14 cellular contexts compared by ENCODE assay signal in genomic region chr4:107853444-107854325, GRCh38. TPM values are rescaled to one million over a fixed set of nuclear protein-coding genes. Genes with fewer than 3 reads are reported as not detected.
DNase-seq lines count a peak whose midpoint lies in the region; ATAC-seq and TF ChIP-seq lines count a peak whose summit lies in the region.
"Had no signal": no experiment of that assay in that cellular context is flagged by ENCODE, and none has a peak within 500 bp of the region (broad histone marks: within the 10 kb centered on the region; RNA-seq: fewer than 3 reads in every experiment).

No MANE protein-coding gene starts in this region.

- H3K27ac ChIP-seq in left lung (peak overlapping the region in 1 of 2 donors; percentile 14), upper lobe of right lung (no peak overlapping the region), tibial nerve (peak overlapping the region in 2 of 4 donors; percentile 38 to 39)
- H3K27ac ChIP-seq: upper lobe of left lung had no signal

- WGBS in tibial nerve, 2 donors: 63 to 64% methylated on average over 9 of the region's 9 CpGs

- H3K27me3 ChIP-seq in left lung: no peaks in the 10 kb centered on the region
- no peaks in the 10 kb centered on the region for H3K27me3 ChIP-seq in upper lobe of right lung
- H3K27me3 ChIP-seq in tibial nerve: no peaks in the 10 kb centered on the region
- H3K27me3 ChIP-seq: upper lobe of left lung had no signal

- CTCF ChIA-PET in HEK293T (lab: Yijun Ruan, JAX): interaction anchor here (0.9 to 1.0 kb wide), 2 partner anchors 12 to 17 kb away, joined by 3 to 4 read pairs; no protein-coding TSS in a partner anchor

- TF ChIP-seq CTCF in chondrocyte (IDR thresholded peaks at IDR 0.05): no peak
- TF ChIP-seq CTCF in left lung (IDR thresholded peaks at IDR 0.05): no peak
- no peak for TF ChIP-seq CTCF in upper lobe of right lung (IDR thresholded peaks at IDR 0.05)
- no peak for TF ChIP-seq CTCF in GM10266 (IDR thresholded peaks at IDR 0.05; ENCODE audit: control insufficient read depth, insufficient read depth, low read depth, missing control alignments)
- no peak for TF ChIP-seq CTCF in tibial nerve (IDR thresholded peaks at IDR 0.05)

- intact Hi-C loops in left lung (cut with DNase I): no loop called here
- intact Hi-C loops in upper lobe of right lung (cut with DNase I): no loop called here

- H3K4me3 ChIP-seq in left lung (no peak overlapping the region), upper lobe of right lung (no peak overlapping the region), tibial nerve (peak overlapping the region in 1 of 4 donors; percentile 23)
- H3K4me3 ChIP-seq: upper lobe of left lung had no signal

- H3K27me3 Mint-ChIP-seq in chondrocyte (ENCODE audit: low read depth): no peaks in the 10 kb centered on the region

- H3K27ac Mint-ChIP-seq in chondrocyte (ENCODE audit: unreplicated experiment): peak overlapping the region; percentile 19
- H3K27ac Mint-ChIP-seq: endodermal cell had no signal

- no peak overlapping the region for H3K4me3 Mint-ChIP-seq in chondrocyte (ENCODE audit: unreplicated experiment)
- H3K4me3 Mint-ChIP-seq: endodermal cell had no signal

- no peaks in the 10 kb centered on the region for H3K9me3 ChIP-seq in left lung
- H3K9me3 ChIP-seq in upper lobe of right lung: no peaks in the 10 kb centered on the region
- peaks cover 0 to 2% (median 0%) of the 10 kb centered on the region in 4 donors for H3K9me3 ChIP-seq in tibial nerve
- H3K9me3 ChIP-seq: upper lobe of left lung had no signal

- peak; percentile 43 for ATAC-seq in left lung
- peak; percentile 69 for ATAC-seq in upper lobe of right lung

- peaks cover 39% of the 10 kb centered on the region for H3K4me1 Mint-ChIP-seq in chondrocyte (ENCODE audit: low read depth)
- H3K4me1 Mint-ChIP-seq: endodermal cell had no signal

- POLR2A ChIA-PET in HEK293T (lab: Yijun Ruan, JAX): interaction anchor here (1.1 to 1.6 kb wide), 3 partner anchors 17 to 29 kb away, joined by 4 to 5 read pairs (median 5); partner anchors contain the start of gene SGMS2

- no peaks in the 10 kb centered on the region for H3K9me3 Mint-ChIP-seq in chondrocyte (ENCODE audit: low read depth)
- H3K9me3 Mint-ChIP-seq: endodermal cell had no signal

- H3K36me3 Mint-ChIP-seq in chondrocyte (ENCODE audit: low read depth): no peaks in the 10 kb centered on the region

- TF ChIP-seq EP300 in tibial nerve (IDR thresholded peaks at IDR 0.05): no peak

- H3K4me1 ChIP-seq in left lung (peaks cover 9 to 23% of the 10 kb centered on the region in 2 donors), upper lobe of right lung (peaks cover 7% of the 10 kb centered on the region), tibial nerve (peaks cover 0 to 41% (median 3%) of the 10 kb centered on the region in 4 donors)

- H3K36me3 ChIP-seq in left lung: no peaks in the 10 kb centered on the region
- no peaks in the 10 kb centered on the region for H3K36me3 ChIP-seq in upper lobe of right lung
- peaks cover 0 to 6% (median 0%) of the 10 kb centered on the region in 3 donors for H3K36me3 ChIP-seq in tibial nerve

- DNase-seq in NOMO-1 (lab: John Stamatoyannopoulos, UW; ENCODE audit: unreplicated experiment in 2 of 2): peak; percentile 19 to 52
- no peak for DNase-seq in NOMO-1 treated with dmso at 0.1 percent for 144 hours (lab: John Stamatoyannopoulos, UW; ENCODE audit: unreplicated experiment)
- no peak for DNase-seq in chondrocyte (ENCODE audit: low spot score)
- DNase-seq in left lung: no peak
- DNase-seq in upper lobe of right lung: no peak
- no peak for DNase-seq in HEK293T (ENCODE audit: extremely low spot score)
- DNase-seq in GM10266 (ENCODE audit: extremely low spot score): no peak
- DNase-seq in tibial nerve (ENCODE audit: low spot score in 2 of 2): no peak
- DNase-seq: 8988T; endodermal cell; NCI-H524; stimulated activated CD4-positive, alpha-beta T cell treated with anti-CD3 and anti-CD28 coated beads, Interleukin-4, amount 100 ng/mL, for 4 hours; T1000; upper lobe of left lung had no signal

- no peak for TF ChIP-seq POLR2A in tibial nerve (IDR thresholded peaks at IDR 0.05)

TF ChIP-seq in HEK293T, 16 proteins besides CTCF, POLR2A, EP300 and RAD21:
- no peak for TF ChIP-seq SP1 (IDR thresholded peaks at IDR 0.05)
- TF ChIP-seq HDGF (IDR thresholded peaks at IDR 0.05; ENCODE audit: borderline replicate concordance): no peak
- no peak for TF ChIP-seq ARNT (IDR thresholded peaks at IDR 0.05)
- no peak for TF ChIP-seq SUZ12 (IDR thresholded peaks at IDR 0.05)
- no peak for TF ChIP-seq ELF4 (IDR thresholded peaks at IDR 0.05)
- no peak for TF ChIP-seq CTBP1 (IDR thresholded peaks at IDR 0.05; ENCODE audit: borderline replicate concordance)
- no peak for TF ChIP-seq FOXA1 (IDR thresholded peaks at IDR 0.05)
- TF ChIP-seq NFRKB (IDR thresholded peaks at IDR 0.05): no peak
- TF ChIP-seq ZNF384 (IDR thresholded peaks at IDR 0.05): no peak
- TF ChIP-seq LEF1 (IDR thresholded peaks at IDR 0.05; ENCODE audit: borderline replicate concordance): no peak
- no peak for TF ChIP-seq FOXM1 (IDR thresholded peaks at IDR 0.05; ENCODE audit: borderline replicate concordance)
- no peak for TF ChIP-seq BHLHE40 (IDR thresholded peaks at IDR 0.05; ENCODE audit: borderline replicate concordance)
- TF ChIP-seq FOXK2 (IDR thresholded peaks at IDR 0.05): no peak
- TF ChIP-seq PKNOX1 (IDR thresholded peaks at IDR 0.05): no peak
- no peak for TF ChIP-seq TARDBP (IDR thresholded peaks at IDR 0.05)
- TF ChIP-seq L3MBTL2 (conservative IDR thresholded peaks at IDR 0.05): no peak

RNA-seq across cellular contexts. Expression of gene SGMS2, which starts 29.0 kb away (rescaled TPM):
- total RNA-seq in chondrocyte (49.7 to 71.5 TPM (median 65.5 TPM) in 3 replicates), left lung (100 to 1,000 TPM in 1 of 2 donors, 10 to 100 TPM in 1; 88.8 to 106 TPM), upper lobe of right lung (67.8 TPM), tibial nerve (100 to 1,000 TPM in 2 of 4 donors, 10 to 100 TPM in 2; 76.6 to 179 (median 127) TPM)

Comparison
In these comparisons a context has a peak if more than half of its experiments do, and no peak if none do; other contexts are left out.
1. DNase-seq: peak in NOMO-1 (2 of 2); none in NOMO-1 treated with dmso at 0.1 percent for 144 hours (single experiment), chondrocyte (single experiment), left lung (0 of 2), upper lobe of right lung (single experiment), HEK293T (single experiment), GM10266 (single experiment) and tibial nerve (0 of 2).